In genomic region chr14:70359076-70359424, GRCh38 we compare ENCODE assay signal across 8 cellular contexts. TPM values are rescaled to one million over a fixed set of nuclear protein-coding genes. Genes with fewer than 3 reads are reported as not detected.
A peak's percentile ranks its signal among the peaks of the same experiment; 100 is the strongest.
DNase-seq lines count a peak whose midpoint lies in the region; ATAC-seq and TF ChIP-seq lines count a peak whose summit lies in the region.

No MANE protein-coding gene starts in this region.

- ATAC-seq in GM21528 (IDR thresholded peaks at IDR 0.05; ENCODE audit: low FRiP score, unreplicated experiment) (peak; percentile 10), HG02588 (IDR thresholded peaks at IDR 0.05; ENCODE audit: unreplicated experiment) (no peak)

- peak overlapping the region; percentile 96 for H2AFZ ChIP-seq in fibroblast of lung (ENCODE audit: low read length)

- H3K4me3 ChIP-seq in BLaER1 = peak overlapping the region; percentile 91
- H3K4me3 ChIP-seq in SJSA1 = peak overlapping the region; percentile 52
- peak overlapping the region; percentile 79 to 99 (median 91) for H3K4me3 ChIP-seq in fibroblast of lung (replicated peaks in 1 of 4; ENCODE audit: control extremely low read depth in 1 of 4, insufficient read depth in 1 of 4, low read depth in 3 of 4, low read length in 4 of 4)
- peak overlapping the region; percentile 96 for H3K4me3 ChIP-seq in rectal smooth muscle tissue (ENCODE audit: low read length)

- no peak for TF ChIP-seq CTCF in fibroblast of lung (conservative IDR thresholded peaks at IDR 0.05 in 1 of 2, IDR thresholded peaks at IDR 0.05 in 1 of 2; ENCODE audit: low read depth in 1 of 2, low read length in 2 of 2)

- no peaks in the 10 kb centered on the region for H3K27me3 ChIP-seq in BLaER1
- H3K27me3 ChIP-seq in SJSA1 (replicated peaks) = no peaks in the 10 kb centered on the region
- H3K27me3 ChIP-seq in fibroblast of lung (ENCODE audit: control insufficient read depth, insufficient read depth, low read length) = no peaks in the 10 kb centered on the region
- no peaks in the 10 kb centered on the region for H3K27me3 ChIP-seq in rectal smooth muscle tissue (ENCODE audit: control insufficient read depth, insufficient read depth, low read length)

- H3K27ac ChIP-seq in BLaER1 (peak overlapping the region; percentile 86), SJSA1 (peak overlapping the region; percentile 40; the same call in 1 of the 2 replicates), fibroblast of lung (ENCODE audit: insufficient read depth, low read length) (peak overlapping the region; percentile 84), rectal smooth muscle tissue (ENCODE audit: low read depth, low read length) (peak overlapping the region; percentile 93)

- peaks cover 14% of the 10 kb centered on the region for H3K36me3 ChIP-seq in BLaER1
- peaks cover 3% of the 10 kb centered on the region; the same call in 1 of the 2 replicates for H3K36me3 ChIP-seq in SJSA1
- H3K36me3 ChIP-seq in fibroblast of lung (ENCODE audit: control insufficient read depth, insufficient read depth, low read length) = no peaks in the 10 kb centered on the region
- H3K36me3 ChIP-seq in rectal smooth muscle tissue (ENCODE audit: control insufficient read depth, insufficient read depth, low read length) = no peaks in the 10 kb centered on the region

- H4K20me1 ChIP-seq in BLaER1 (peaks cover 36% of the 10 kb centered on the region), fibroblast of lung (ENCODE audit: control insufficient read depth, extremely low read depth, insufficient read depth, low read length) (no peaks in the 10 kb centered on the region)

- peaks cover 24% of the 10 kb centered on the region for H3K4me1 ChIP-seq in BLaER1
- H3K4me1 ChIP-seq in SJSA1 (replicated peaks) = no peaks in the 10 kb centered on the region
- H3K4me1 ChIP-seq in fibroblast of lung (ENCODE audit: control insufficient read depth, extremely low read depth, insufficient read depth, low read length) = no peaks in the 10 kb centered on the region
- peaks cover 6% of the 10 kb centered on the region for H3K4me1 ChIP-seq in rectal smooth muscle tissue (ENCODE audit: control insufficient read depth, insufficient read depth, low read length)

- peaks cover 47% of the 10 kb centered on the region for H3K79me2 ChIP-seq in fibroblast of lung (ENCODE audit: control insufficient read depth, insufficient read depth, low read length)

- DNase-seq in SJSA1 (ENCODE audit: low read depth in 1 of 2, low spot score in 2 of 2) (no peak), fibroblast of lung (ENCODE audit: low read depth in 2 of 2) (no peak), AG08395 (ENCODE audit: low spot score) (no peak), MV-4-11 (lab: John Stamatoyannopoulos, UW) (no peak)

- H3K9me3 ChIP-seq in BLaER1 (peaks cover 7% of the 10 kb centered on the region; the same call in 1 of the 2 replicates), SJSA1 (replicated peaks) (no peaks in the 10 kb centered on the region; the same call in 1 of the 2 replicates), fibroblast of lung (ENCODE audit: control insufficient read depth, insufficient read depth, low read depth, low read length) (no peaks in the 10 kb centered on the region)

- H3K4me2 ChIP-seq in BLaER1 (peak overlapping the region; percentile 78), fibroblast of lung (ENCODE audit: extremely low read depth, insufficient read depth, low read length) (peak overlapping the region; percentile 88)

- H3K9ac ChIP-seq in BLaER1 (peak overlapping the region; percentile 88), fibroblast of lung (ENCODE audit: insufficient read depth, low read length) (peak overlapping the region; percentile 69), rectal smooth muscle tissue (ENCODE audit: low read length) (peak overlapping the region; percentile 89)

RNA-seq across cellular contexts. Expression of gene COX16, which starts 0.4 kb away (rescaled TPM):
- total RNA-seq in SJSA1 (2014; rRNA removed; shearing (Covaris generic)) = 43.9 and 74.1 TPM in 2 replicates
- 30.9 and 35.4 TPM in 2 replicates for total RNA-seq in fibroblast of lung
- 37.4 and 44.5 TPM in 2 replicates for polyA plus RNA-seq in fibroblast of lung
- polyA plus RNA-seq in fibroblast of lung (2012) = 60.1 and 62.8 TPM in 2 replicates
- polyA minus RNA-seq in fibroblast of lung (ENCODE audit: low replicate concordance) = 2.2 and 4.6 TPM in 2 replicates

RNA-seq across cellular contexts. Expression of gene SYNJ2BP, which starts 57.8 kb away (rescaled TPM):
- total RNA-seq in SJSA1 (2014; rRNA removed; shearing (Covaris generic)) = 20.4 and 20.6 TPM in 2 replicates
- 14.4 and 15.4 TPM in 2 replicates for total RNA-seq in fibroblast of lung
- 22.7 and 28.4 TPM in 2 replicates for polyA plus RNA-seq in fibroblast of lung
- polyA plus RNA-seq in fibroblast of lung (2012) = 13.4 and 17.4 TPM in 2 replicates
- polyA minus RNA-seq in fibroblast of lung (ENCODE audit: low replicate concordance) = 2.2 and 5.3 TPM in 2 replicates

Comparison
In these comparisons a context has a peak if more than half of its experiments do, and no peak if none do; other contexts are left out.
1. H3K27ac ChIP-seq: peak in every context shown above with its lines; median percentile 93 in rectal smooth muscle tissue; 86 in BLaER1; 84 in fibroblast of lung; 40 in SJSA1.